ENCODE assay signal across 4 cellular contexts in the genomic region with DNA sequence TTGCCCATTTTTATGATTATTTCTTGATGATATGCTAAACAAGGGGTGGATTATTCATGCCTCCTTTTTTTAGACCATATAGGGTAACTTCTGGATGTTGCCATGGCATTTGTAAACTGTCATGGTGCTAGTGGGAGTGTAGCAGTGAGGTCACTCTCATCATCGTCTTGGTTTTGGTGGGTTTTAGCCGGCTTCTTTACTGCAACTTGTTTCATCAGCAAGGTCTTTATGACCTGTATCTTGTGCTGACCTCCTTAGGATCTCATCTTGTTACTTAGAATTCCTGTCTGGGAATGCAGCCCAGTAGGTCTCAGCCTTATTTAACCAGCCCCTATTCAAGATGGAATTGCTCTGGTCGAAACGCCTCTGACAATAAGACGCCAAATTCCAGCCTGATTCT. TPM values are rescaled to one million over a fixed set of nuclear protein-coding genes. Genes with fewer than 3 reads are reported as not detected.
"Had no signal": no experiment of that assay in that cellular context is flagged by ENCODE, and none has a peak within 500 bp of the region (broad histone marks: within the 10 kb centered on the region; RNA-seq: fewer than 3 reads in every experiment).

No MANE protein-coding gene starts in this region.

RNA-seq across cellular contexts. Expression of gene MYBPHL, which starts 20.0 kb away (rescaled TPM):
- total RNA-seq: NCI-H460, PC-3, Peyer's patch, SJSA1 had no signal
